10 cellular contexts compared by ENCODE assay signal in genomic region chr15:52252781-52253180, GRCh38. TPM values are rescaled to one million over a fixed set of nuclear protein-coding genes. Genes with fewer than 3 reads are reported as not detected.
DNase-seq lines count a peak whose midpoint lies in the region; ATAC-seq and TF ChIP-seq lines count a peak whose summit lies in the region.
"Had no signal": no experiment of that assay in that cellular context is flagged by ENCODE, and none has a peak within 500 bp of the region (broad histone marks: within the 10 kb centered on the region; RNA-seq: fewer than 3 reads in every experiment).

No MANE protein-coding gene starts in this region.

- ATAC-seq in GM21576 (IDR thresholded peaks at IDR 0.05; ENCODE audit: unreplicated experiment): no peak

- H3F3A ChIP-seq in PC-9 (ENCODE audit: insufficient read depth, low read depth): peaks cover 19% of the 10 kb centered on the region

- H3K4me3 ChIP-seq in PC-9: no peak overlapping the region
- no peak overlapping the region for H3K4me3 ChIP-seq in epithelial cell of esophagus (ENCODE audit: low read length)
- H3K4me3 ChIP-seq: uterus had no signal

- intact Hi-C loops in PC-9 (cut with micrococcal nuclease; ENCODE audit: unreplicated experiment): loop anchor here (1.0 kb wide), 1 partner anchor 10 kb away; no protein-coding TSS in a partner anchor

- no peaks in the 10 kb centered on the region for H3K9me2 ChIP-seq in PC-9 (ENCODE audit: insufficient read depth)

- no peak overlapping the region for H2AFZ ChIP-seq in PC-9

- peaks cover 16% of the 10 kb centered on the region; the same call in 1 of the 2 replicates for H3K36me3 ChIP-seq in PC-9 (ENCODE audit: low read depth)
- H3K36me3 ChIP-seq: uterus had no signal

- CTCF ChIA-PET in PC-9 (lab: Charles Lee): no interaction called here

- no peaks in the 10 kb centered on the region for H3K27me3 ChIP-seq in PC-9 (ENCODE audit: insufficient read depth, low read depth)
- H3K27me3 ChIP-seq: uterus had no signal

- peak overlapping the region; percentile 67 for H3K27ac ChIP-seq in PC-9
- H3K27ac ChIP-seq: uterus had no signal

- no peaks in the 10 kb centered on the region for H3K79me2 ChIP-seq in PC-9 (ENCODE audit: low read depth)

- no TSS peak for BruUV-seq in PC-9 (replicated peaks; lab: Mats Ljungman, UMichigan)

- 0 out of 2 replicates have a peak overlapping the region, but pooled peaks have one; percentile 11 for H3K4me2 ChIP-seq in PC-9

- POLR2A ChIA-PET in PC-9 (lab: Charles Lee; ENCODE audit: unreplicated experiment): no interaction called here

- no peaks in the 10 kb centered on the region for H3K9me3 ChIP-seq in PC-9 (ENCODE audit: insufficient read depth, low read depth)
- H3K9me3 ChIP-seq: uterus had no signal

- TF ChIP-seq CTCF in PC-9 (conservative IDR thresholded peaks at IDR 0.05): no peak
- TF ChIP-seq CTCF in epithelial cell of esophagus (IDR thresholded peaks at IDR 0.05; ENCODE audit: insufficient read depth, low read depth, low read length, missing control alignments): no peak

- H4K20me1 ChIP-seq in PC-9 (ENCODE audit: insufficient read depth): no peaks in the 10 kb centered on the region

- peak; percentile 91 for DNase-seq in Daoy (ENCODE audit: low read depth)
- peak in 1 of 2 experiments; percentile 88 for DNase-seq in PC-9
- DNase-seq in epithelial cell of esophagus (ENCODE audit: low read depth): peak; percentile 93
- peak; percentile 84 for DNase-seq in pulmonary artery endothelial cell (ENCODE audit: low read depth, low spot score)
- DNase-seq in DMS79 treated with DMSO at 0.1 percent for 48 hours (lab: John Stamatoyannopoulos, UW): no peak
- DNase-seq in NCI-H2081 treated with DMSO at 0.1 percent for 48 hours (lab: John Stamatoyannopoulos, UW): no peak
- DNase-seq in C1 segment of cervical spinal cord (lab: John Stamatoyannopoulos, UW): no peak
- DNase-seq: NCI-H2081, uterus had no signal

- H3K4me1 ChIP-seq in PC-9 (replicated peaks; ENCODE audit: insufficient read depth): peaks cover 33% of the 10 kb centered on the region
- H3K4me1 ChIP-seq: uterus had no signal

RNA-seq across cellular contexts. Expression of gene MYO5C, which starts 42.8 kb away (rescaled TPM):
- total RNA-seq in Daoy (2014; rRNA removed; shearing (Covaris generic)): 8.0 and 16.5 TPM in 2 replicates
- 35.6 and 41.1 TPM in 2 replicates for total RNA-seq in PC-9 (2021)
- total RNA-seq in pulmonary artery endothelial cell: 6.9 and 10.4 TPM in 2 replicates

Comparison
In these comparisons a context has a peak if more than half of its experiments do, and no peak if none do; other contexts are left out.
1. DNase-seq: peak in Daoy (single experiment), epithelial cell of esophagus (single experiment) and pulmonary artery endothelial cell (single experiment); none in DMS79 treated with DMSO at 0.1 percent for 48 hours (single experiment), NCI-H2081 treated with DMSO at 0.1 percent for 48 hours (single experiment) and C1 segment of cervical spinal cord (0 of 14).